16 cellular contexts compared by ENCODE assay signal in genomic region chr6:135521431-135521830, GRCh38.
"Had no signal": no experiment of that assay in that cellular context is flagged by ENCODE, and none has a peak within 500 bp of the region (broad histone marks: within the 10 kb centered on the region; RNA-seq: fewer than 3 reads in every experiment).

No MANE protein-coding gene starts in this region.

- DNase-seq: activated CD4-positive, alpha-beta T cell treated with anti-CD3 and anti-CD28 coated beads, Interleukin-2, amount 50 U/mL, for 1 hour; activated naive CD4-positive, alpha-beta T cell treated with anti-CD3 and anti-CD28 coated beads, Interleukin-2, amount 50 U/mL, for 16 hours; adrenal gland; foreskin melanocyte; head of caudate nucleus; mammary epithelial cell; occipital lobe; sigmoid colon; stimulated activated CD4-positive, alpha-beta T cell treated with anti-CD3 and anti-CD28 coated beads, Interleukin-15, amount 100 ng/mL, for 24 hours; stimulated activated CD4-positive, alpha-beta T cell treated with anti-CD3 and anti-CD28 coated beads, Interleukin-4, amount 100 ng/mL, for 24 hours; T-helper 17 cell; upper lobe of right lung had no signal

- H3K36me3 ChIP-seq: adrenal gland, prostate gland, sigmoid colon, upper lobe of right lung had no signal

- H3K27ac ChIP-seq: adrenal gland, prostate gland, sigmoid colon, upper lobe of right lung had no signal

- H3K27me3 ChIP-seq: adrenal gland, sigmoid colon, upper lobe of right lung had no signal

- H3K9me3 ChIP-seq: adrenal gland, prostate gland, upper lobe of right lung had no signal

- ATAC-seq: esophagus mucosa, left lobe of liver, T-helper 17 cell, upper lobe of right lung, WTC11 had no signal

- H3K4me3 ChIP-seq: adrenal gland, prostate gland, sigmoid colon, upper lobe of right lung had no signal

- H3K4me1 ChIP-seq: adrenal gland, prostate gland, sigmoid colon, upper lobe of right lung had no signal
